In genomic region chr19:45051929-45052579, GRCh38 we compare ENCODE assay signal across 1 cellular context.
TF ChIP-seq lines count a peak whose summit lies in the region.

No MANE protein-coding gene starts in this region.

TF ChIP-seq in GM12878, 131 proteins besides CTCF, POLR2A, EP300 and RAD21:
- no peak for TF ChIP-seq BCL11A (IDR thresholded peaks at IDR 0.05; ENCODE audit: low read depth, low read length)
- no peak for TF ChIP-seq POU2F2 (IDR thresholded peaks at IDR 0.05; ENCODE audit: borderline replicate concordance, low read depth, low read length)
- no peak for TF ChIP-seq PKNOX1 (IDR thresholded peaks at IDR 0.05)
- no peak for TF ChIP-seq YY1 (IDR thresholded peaks at IDR 0.05; ENCODE audit: low read depth, low read length)
- no peak for TF ChIP-seq FOXM1 (IDR thresholded peaks at IDR 0.05; ENCODE audit: low read depth, low read length)
- peak; percentile 71 for TF ChIP-seq MEF2B (IDR thresholded peaks at IDR 0.05; ENCODE audit: partially characterized antibody, poor library complexity, severe bottlenecking)
- no peak for TF ChIP-seq NR2C2 (IDR thresholded peaks at IDR 0.05; ENCODE audit: borderline replicate concordance, control insufficient read depth, insufficient read length, low read depth)
- no peak for TF ChIP-seq POLR2AphosphoS2 (IDR thresholded peaks at IDR 0.05; ENCODE audit: low read depth, low read length)
- no peak for TF ChIP-seq E4F1 (IDR thresholded peaks at IDR 0.05; ENCODE audit: borderline replicate concordance, partially characterized antibody)
- peak; percentile 62; the same call in 1 of the 2 replicates for TF ChIP-seq HDGF (IDR thresholded peaks at IDR 0.05)
- no peak for TF ChIP-seq CHD4 (IDR thresholded peaks at IDR 0.05)
